9 cellular contexts compared by ENCODE assay signal in the genomic region with DNA sequence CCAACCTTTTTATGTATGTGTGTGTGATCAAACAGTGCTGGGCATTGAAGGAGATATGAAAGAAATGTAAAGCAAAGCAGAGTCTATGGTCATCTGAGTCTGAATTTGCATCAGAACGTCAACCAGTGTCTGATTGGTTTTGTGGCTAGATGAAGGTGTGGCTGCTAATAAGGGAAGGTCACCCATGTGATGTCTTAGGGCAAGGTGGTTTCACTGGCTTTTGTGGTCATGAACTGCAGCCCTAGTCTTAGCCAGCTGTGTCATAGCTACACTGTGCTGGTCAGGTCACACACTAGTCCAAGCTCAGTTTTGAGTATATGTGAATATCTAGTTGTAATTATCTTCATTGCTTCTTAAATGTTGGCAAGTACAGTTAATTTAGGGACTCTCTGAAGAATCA.
A peak's percentile ranks its signal among the peaks of the same experiment; 100 is the strongest.
DNase-seq lines count a peak whose midpoint lies in the region; ATAC-seq and TF ChIP-seq lines count a peak whose summit lies in the region.
"Had no signal": no experiment of that assay in that cellular context is flagged by ENCODE, and none has a peak within 500 bp of the region (broad histone marks: within the 10 kb centered on the region; RNA-seq: fewer than 3 reads in every experiment).

No MANE protein-coding gene starts in this region.

- ATAC-seq in GM19324 (IDR thresholded peaks at IDR 0.05; ENCODE audit: low FRiP score, unreplicated experiment) (peak; percentile 88), HG02759 (IDR thresholded peaks at IDR 0.05; ENCODE audit: unreplicated experiment) (peak; percentile 98)
- ATAC-seq: lower lobe of right lung had no signal

- TF ChIP-seq EP300 in sigmoid colon (IDR thresholded peaks at IDR 0.05) = no peak

- no peaks in the 10 kb centered on the region for H3K9me3 ChIP-seq in sigmoid colon
- H3K9me3 ChIP-seq in esophagus squamous epithelium = no peaks in the 10 kb centered on the region
- H3K9me3 ChIP-seq: lower lobe of right lung had no signal

- H3K27me3 ChIP-seq in sigmoid colon = no peaks in the 10 kb centered on the region
- H3K27me3 ChIP-seq in esophagus squamous epithelium = no peaks in the 10 kb centered on the region

- H3K27ac ChIP-seq in sigmoid colon = peak overlapping the region; percentile 5 to 49 (median 36)
- no peak overlapping the region for H3K27ac ChIP-seq in esophagus squamous epithelium
- H3K27ac ChIP-seq: lower lobe of right lung had no signal

- TF ChIP-seq CTCF in sigmoid colon (IDR thresholded peaks at IDR 0.05) (no peak), esophagus squamous epithelium (IDR thresholded peaks at IDR 0.05) (no peak)

- DNase-seq in M059J (ENCODE audit: low read depth) = peak; percentile 42
- DNase-seq in sigmoid colon = no peak
- DNase-seq in NCI-H1930 (lab: John Stamatoyannopoulos, UW) = no peak
- DNase-seq in stimulated activated CD4-positive, alpha-beta T cell treated with anti-CD3 and anti-CD28 coated beads, Interleukin-4, amount 100 ng/mL, for 24 hours = no peak
- no peak for DNase-seq in esophagus squamous epithelium (lab: John Stamatoyannopoulos, UW)
- DNase-seq: lower lobe of right lung, NCI-H2227 treated with DMSO at 0.1 percent for 48 hours had no signal

- no peak overlapping the region for H3K4me3 ChIP-seq in sigmoid colon
- no peak overlapping the region for H3K4me3 ChIP-seq in esophagus squamous epithelium
- H3K4me3 ChIP-seq: lower lobe of right lung had no signal

- H3K36me3 ChIP-seq in sigmoid colon = no peaks in the 10 kb centered on the region
- no peaks in the 10 kb centered on the region for H3K36me3 ChIP-seq in esophagus squamous epithelium
- H3K36me3 ChIP-seq: lower lobe of right lung had no signal

- intact Hi-C loops in sigmoid colon (cut with DNase I) = no loop called here
- intact Hi-C loops in esophagus squamous epithelium (cut with DNase I) = no loop called here

- H3K4me1 ChIP-seq in sigmoid colon (peaks cover 0 to 21% (median 17%) of the 10 kb centered on the region in 4 donors), esophagus squamous epithelium (peaks cover 0 to 9% (median 3%) of the 10 kb centered on the region in 3 donors)

- 58 to 65% methylated on average over 1 of the region's 1 CpG for WGBS in sigmoid colon, 2 donors
- 43 to 64% methylated on average over 1 of the region's 1 CpG for WGBS in esophagus squamous epithelium, 2 donors

- TF ChIP-seq POLR2A in sigmoid colon (IDR thresholded peaks at IDR 0.05) (no peak), esophagus squamous epithelium (IDR thresholded peaks at IDR 0.05) (no peak)

Comparison
In these comparisons a context has a peak if more than half of its experiments do, and no peak if none do; other contexts are left out.
1. H3K27ac ChIP-seq: peak in sigmoid colon (4 of 4); none in esophagus squamous epithelium (0 of 4).